Comparison of ENCODE assay signal across 1 cellular context in the genomic region with DNA sequence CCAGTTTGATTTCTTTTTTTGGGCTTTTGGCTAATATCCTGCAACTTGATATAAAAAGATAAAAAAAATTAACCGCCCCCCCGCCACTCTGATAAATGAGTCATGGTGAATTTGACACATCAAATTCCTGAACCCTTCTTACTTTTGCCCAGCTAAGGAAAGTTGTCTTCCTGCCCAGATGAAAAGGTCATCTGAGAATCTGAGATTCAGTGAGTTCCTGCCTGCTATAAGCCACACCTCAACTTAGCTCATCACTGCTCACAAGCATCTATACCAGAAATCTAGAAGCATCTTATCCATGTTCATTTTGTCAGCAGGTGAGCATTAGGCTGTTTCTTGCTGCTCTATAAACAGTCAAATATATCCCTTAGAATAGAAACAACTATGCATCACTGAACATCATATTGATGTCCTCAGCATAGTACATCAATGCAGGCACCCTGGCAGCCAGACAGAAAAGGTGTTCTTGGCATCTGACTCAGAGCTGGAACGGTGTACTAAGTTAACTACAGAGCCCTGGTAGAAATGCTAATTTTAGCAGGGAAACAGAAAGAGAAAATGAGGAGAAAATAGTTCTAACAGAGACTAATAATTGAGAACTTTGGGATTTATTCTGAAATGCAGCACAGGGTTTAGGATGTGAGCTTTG.
TF ChIP-seq lines count a peak whose summit lies in the region.

No MANE protein-coding gene starts in this region.

TF ChIP-seq in neural cell, 6 proteins besides CTCF, POLR2A, EP300 and RAD21 (continued from another document):
- TF ChIP-seq REST (IDR thresholded peaks at IDR 0.05; ENCODE audit: borderline replicate concordance) (no peak), POLR2AphosphoS5 (IDR thresholded peaks at IDR 0.05) (peak; percentile 46)
